Comparison of ENCODE assay signal across 8 cellular contexts in the genomic region with DNA sequence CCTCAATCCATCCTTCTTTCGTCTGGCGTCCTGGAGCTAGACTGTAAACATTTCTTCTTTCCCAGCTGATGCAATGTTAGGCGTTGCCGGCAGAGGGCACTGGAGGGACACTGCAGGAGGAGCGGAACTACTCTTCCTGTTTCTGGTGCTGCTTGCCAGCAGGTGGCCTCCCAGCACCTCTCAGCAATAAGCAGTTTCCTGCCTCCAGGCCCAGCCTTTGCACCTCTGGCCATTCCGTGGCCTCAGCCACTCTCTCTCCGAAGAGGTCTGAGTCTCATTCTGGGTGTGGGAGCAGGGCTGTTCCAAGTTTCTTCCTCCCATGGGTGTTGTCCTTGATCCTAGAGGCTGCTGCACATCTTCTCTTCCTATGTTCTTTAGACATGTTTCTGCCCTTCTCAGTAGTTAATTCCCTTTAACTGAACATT. TPM values are rescaled to one million over a fixed set of nuclear protein-coding genes. Genes with fewer than 3 reads are reported as not detected.
DNase-seq lines count a peak whose midpoint lies in the region; ATAC-seq and TF ChIP-seq lines count a peak whose summit lies in the region.

No MANE protein-coding gene starts in this region.

- no peaks in the 10 kb centered on the region for H3K9me3 ChIP-seq in T-helper 17 cell (ENCODE audit: control insufficient read depth, low read length, poor library complexity, severe bottlenecking)
- peaks cover 0 to 10% of the 10 kb centered on the region in 2 donors for H3K9me3 ChIP-seq in right atrium auricular region

- peak overlapping the region; percentile 74 for H3K27ac Mint-ChIP-seq in T-helper 17 cell

- H3K4me3 ChIP-seq in right atrium auricular region: no peak overlapping the region

- H3K36me3 Mint-ChIP-seq in T-helper 17 cell (ENCODE audit: low read depth): no peaks in the 10 kb centered on the region

- H3K27ac ChIP-seq in right atrium auricular region: no peak overlapping the region

- intact Hi-C loops in sciatic nerve (cut with DNase I): loop anchor here (10.0 kb wide), 1 partner anchor 487 kb away; no protein-coding TSS in a partner anchor

- H3K36me3 ChIP-seq in right atrium auricular region: no peaks in the 10 kb centered on the region

- TF ChIP-seq CTCF in GM12872 (IDR thresholded peaks at IDR 0.05; ENCODE audit: insufficient read depth, low read depth, low read length) (peak; percentile 100), right atrium auricular region (IDR thresholded peaks at IDR 0.05) (peak; percentile 97 to 99)

- peak; percentile 66 for ATAC-seq in HG02852 (IDR thresholded peaks at IDR 0.05; ENCODE audit: unreplicated experiment)
- peak; percentile 98 for ATAC-seq in T-helper 17 cell
- peak; percentile 91 for ATAC-seq in sciatic nerve
- no peak for ATAC-seq in HG03378 (IDR thresholded peaks at IDR 0.05; ENCODE audit: unreplicated experiment)

- H3K4me1 Mint-ChIP-seq in T-helper 17 cell: peaks cover 16% of the 10 kb centered on the region

- peaks cover 4% of the 10 kb centered on the region for H3K27me3 Mint-ChIP-seq in T-helper 17 cell

- DNase-seq in NCI-H187 treated with DMSO at 0.1 percent for 48 hours (lab: John Stamatoyannopoulos, UW) (peak; percentile 36), T-helper 17 cell (peak; percentile 64 to 81 (median 70)), amniotic stem cell (lab: John Stamatoyannopoulos, UW) (peak; percentile 71), right atrium auricular region (ENCODE audit: low spot score) (peak; percentile 86), sciatic nerve (ENCODE audit: low spot score) (peak; percentile 90)

- H3K4me3 Mint-ChIP-seq in T-helper 17 cell: peak overlapping the region; percentile 77

- H3K4me1 ChIP-seq in right atrium auricular region: peaks cover 0 to 8% of the 10 kb centered on the region in 2 donors

- H3K27me3 ChIP-seq in right atrium auricular region: no peaks in the 10 kb centered on the region

RNA-seq across cellular contexts. Expression of a gene that starts 7.5 kb away (rescaled TPM):
- not detected for total RNA-seq in T-helper 17 cell
- total RNA-seq in right atrium auricular region: 100 to 1,000 TPM in 1 of 2 donors, 10 to 100 TPM in 1; 78.5 to 161 TPM
- total RNA-seq in sciatic nerve: 4.6 TPM

Comparison
In these comparisons a context has a peak if more than half of its experiments do, and no peak if none do; other contexts are left out.
1. DNase-seq: peak in every context shown above with its lines; median percentile 90 in sciatic nerve; 86 in right atrium auricular region; 71 in amniotic stem cell; 70 in T-helper 17 cell; 36 in NCI-H187 treated with DMSO at 0.1 percent for 48 hours.
2. RNA of a gene that starts 7.5 kb away (total RNA-seq): 78.5 to 161 TPM in right atrium auricular region; 4.6 TPM in sciatic nerve (single experiment) and not detected in T-helper 17 cell; every median in the first group is over 10 times any median in the second.